In genomic region chr19:30679286-30679685, GRCh38 we compare ENCODE assay signal across 19 cellular contexts.
"Had no signal": no experiment of that assay in that cellular context is flagged by ENCODE, and none has a peak within 500 bp of the region (broad histone marks: within the 10 kb centered on the region; RNA-seq: fewer than 3 reads in every experiment).

No MANE protein-coding gene starts in this region.

- H3K9me3 ChIP-seq: mucosa of descending colon, right lobe of liver, suprapubic skin, transverse colon, upper lobe of right lung, vagina had no signal

- H3K4me1 ChIP-seq: parathyroid adenoma, right lobe of liver had no signal

- DNase-seq: dorsolateral prefrontal cortex; effector CD4-positive, alpha-beta T cell; mucosa of descending colon; naive B cell; right lobe of liver; small intestine; stimulated activated CD4-positive, alpha-beta T cell treated with anti-CD3 and anti-CD28 coated beads, Interleukin-15, amount 100 ng/mL, for 24 hours; stimulated activated CD4-positive, alpha-beta T cell treated with anti-CD3 and anti-CD28 coated beads, Interleukin-2, amount 100 ng/mL, for 48 hours; stimulated activated CD8-positive, alpha-beta memory T cell treated with anti-CD3 and anti-CD28 coated beads, Interleukin-4, amount 100 ng/mL, for 48 hours; stimulated activated naive CD4-positive, alpha-beta T cell; stimulated activated naive CD8-positive, alpha-beta T cell treated with anti-CD3 and anti-CD28 coated beads, Interleukin-15, amount 100 ng/mL, for 72 hours; transverse colon; upper lobe of right lung had no signal

- H3K4me3 ChIP-seq: dorsolateral prefrontal cortex, lung, mucosa of descending colon, right lobe of liver, suprapubic skin, transverse colon, upper lobe of right lung, vagina had no signal

- FAIRE-seq: frontal cortex, keratinocyte, small intestine had no signal

- H3K36me3 ChIP-seq: right lobe of liver, suprapubic skin, transverse colon, upper lobe of right lung, vagina had no signal

- H3K27ac ChIP-seq: dorsolateral prefrontal cortex, parathyroid adenoma, right lobe of liver, suprapubic skin, transverse colon, upper lobe of right lung, vagina had no signal

- H3K9ac ChIP-seq: parathyroid adenoma had no signal
